ENCODE assay signal across 17 cellular contexts in the genomic region with DNA sequence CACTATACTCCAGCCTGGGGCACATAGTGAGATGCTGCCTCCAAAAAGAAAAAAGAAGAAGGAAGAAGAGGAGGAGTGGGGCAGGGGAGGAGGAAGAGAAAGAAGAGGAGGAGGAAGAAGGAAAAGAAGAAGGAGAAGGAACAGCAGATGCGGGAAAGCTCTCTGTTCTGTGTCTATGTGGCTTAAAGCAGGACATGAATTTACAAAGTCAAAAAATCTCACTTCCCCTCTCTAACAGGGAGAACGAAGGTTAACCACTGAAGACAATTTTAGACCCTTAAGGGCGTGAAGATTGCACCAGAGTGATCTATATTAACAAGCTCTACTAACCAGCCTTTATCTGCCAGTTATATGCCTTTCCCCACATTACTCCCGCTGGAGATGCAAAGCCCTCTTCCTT.
A peak's percentile ranks its signal among the peaks of the same experiment; 100 is the strongest.
DNase-seq lines count a peak whose midpoint lies in the region; ATAC-seq and TF ChIP-seq lines count a peak whose summit lies in the region.
"Had no signal": no experiment of that assay in that cellular context is flagged by ENCODE, and none has a peak within 500 bp of the region (broad histone marks: within the 10 kb centered on the region; RNA-seq: fewer than 3 reads in every experiment).

No MANE protein-coding gene starts in this region.

- H3K36me3 Mint-ChIP-seq in neural progenitor cell = no peaks in the 10 kb centered on the region
- H3K36me3 Mint-ChIP-seq in activated CD8-positive, alpha-beta T cell treated with anti-CD3 and anti-CD28 coated beads, Interleukin-2, amount 10 ng/mL, durations not matched to agents 7 days and 5 days (ENCODE audit: low read depth) = no peaks in the 10 kb centered on the region
- H3K36me3 Mint-ChIP-seq: naive thymus-derived CD8-positive, alpha-beta T cell had no signal

- H3K4me3 ChIP-seq in SJCRH30 (no peak overlapping the region), neural progenitor cell (no peak overlapping the region)
- H3K4me3 ChIP-seq: PC-9, skin epidermis had no signal

- H3K27ac ChIP-seq in SJCRH30 = no peak overlapping the region
- no peak overlapping the region for H3K27ac ChIP-seq in neural progenitor cell
- H3K27ac ChIP-seq: C4-2B, PC-9, skin epidermis had no signal

- H3K27me3 Mint-ChIP-seq in neural progenitor cell (ENCODE audit: insufficient read depth, low read depth) = no peaks in the 10 kb centered on the region
- peaks cover 4% of the 10 kb centered on the region for H3K27me3 Mint-ChIP-seq in activated CD8-positive, alpha-beta T cell treated with anti-CD3 and anti-CD28 coated beads, Interleukin-2, amount 10 ng/mL, durations not matched to agents 7 days and 5 days (ENCODE audit: low read depth)

- H3K4me1 Mint-ChIP-seq in neural progenitor cell = no peaks in the 10 kb centered on the region
- no peaks in the 10 kb centered on the region for H3K4me1 Mint-ChIP-seq in activated CD8-positive, alpha-beta T cell treated with anti-CD3 and anti-CD28 coated beads, Interleukin-2, amount 10 ng/mL, durations not matched to agents 7 days and 5 days (ENCODE audit: low read depth)
- H3K4me1 Mint-ChIP-seq: naive thymus-derived CD8-positive, alpha-beta T cell had no signal

- peak; percentile 86 for ATAC-seq in GM18867 (IDR thresholded peaks at IDR 0.05; ENCODE audit: unreplicated experiment)
- peak; percentile 51 for ATAC-seq in GM21526 (IDR thresholded peaks at IDR 0.05; ENCODE audit: low FRiP score, unreplicated experiment)
- peak; percentile 88 for ATAC-seq in HG03175 (IDR thresholded peaks at IDR 0.05; ENCODE audit: unreplicated experiment)
- ATAC-seq in activated CD8-positive, alpha-beta T cell treated with anti-CD3 and anti-CD28 coated beads, Interleukin-2, amount 10 ng/mL, durations not matched to agents 7 days and 5 days = no peak
- ATAC-seq: HepG2; naive thymus-derived CD8-positive, alpha-beta T cell had no signal

- H3K4me1 ChIP-seq in SJCRH30 = no peaks in the 10 kb centered on the region
- H3K4me1 ChIP-seq in neural progenitor cell = no peaks in the 10 kb centered on the region

- no peak for TF ChIP-seq CTCF in neural progenitor cell (IDR thresholded peaks at IDR 0.05)

- H3K79me2 ChIP-seq in neural progenitor cell (ENCODE audit: low read depth) = no peaks in the 10 kb centered on the region

- CTCF ChIA-PET in activated CD8-positive, alpha-beta T cell treated with anti-CD3 and anti-CD28 coated beads, Interleukin-2, amount 10 ng/mL, durations not matched to agents 7 days and 5 days (lab: Charles Lee) = no interaction called here

- POLR2A ChIA-PET in activated CD8-positive, alpha-beta T cell treated with anti-CD3 and anti-CD28 coated beads, Interleukin-2, amount 10 ng/mL, durations not matched to agents 7 days and 5 days (lab: Charles Lee) = no interaction called here

- no peaks in the 10 kb centered on the region for H3K9me3 Mint-ChIP-seq in neural progenitor cell
- H3K9me3 Mint-ChIP-seq in activated CD8-positive, alpha-beta T cell treated with anti-CD3 and anti-CD28 coated beads, Interleukin-2, amount 10 ng/mL, durations not matched to agents 7 days and 5 days (ENCODE audit: insufficient read depth) = no peaks in the 10 kb centered on the region
- H3K9me3 Mint-ChIP-seq: naive thymus-derived CD8-positive, alpha-beta T cell had no signal

- H3K4me2 ChIP-seq in neural progenitor cell = no peak overlapping the region
- H3K4me2 ChIP-seq: PC-9 had no signal

- H3K36me3 ChIP-seq in SJCRH30 (no peaks in the 10 kb centered on the region), neural progenitor cell (no peaks in the 10 kb centered on the region)

- H4K20me1 ChIP-seq in neural progenitor cell (ENCODE audit: low read depth) = no peaks in the 10 kb centered on the region

- peak; percentile 84 for DNase-seq in SIG-M5 treated with dmso at 0.1 percent for 504 hours (lab: John Stamatoyannopoulos, UW; ENCODE audit: unreplicated experiment)
- DNase-seq in SJCRH30 = no peak
- no peak for DNase-seq in neural progenitor cell (ENCODE audit: low spot score)
- no peak for DNase-seq in activated CD8-positive, alpha-beta T cell treated with anti-CD3 and anti-CD28 coated beads, Interleukin-2, amount 10 ng/mL, durations not matched to agents 7 days and 5 days
- no peak for DNase-seq in NCI-H1048 (lab: John Stamatoyannopoulos, UW)
- DNase-seq: activated T-cell treated with anti-CD3 and anti-CD28 coated beads for 4 hours; anterior cingulate cortex; HCEC 1CT; naive thymus-derived CD8-positive, alpha-beta T cell; NCI-H2029 treated with DMSO at 0.1 percent for 48 hours; PC-9 had no signal

- no peak overlapping the region for H3K9ac ChIP-seq in neural progenitor cell

- no peaks in the 10 kb centered on the region for H3F3A ChIP-seq in neural progenitor cell (ENCODE audit: low read depth)

- no peak overlapping the region for H2AFZ ChIP-seq in neural progenitor cell (replicated peaks)
- H2AFZ ChIP-seq: PC-9 had no signal

- no peaks in the 10 kb centered on the region for H3K9me3 ChIP-seq in SJCRH30 (replicated peaks)
- H3K9me3 ChIP-seq in neural progenitor cell (ENCODE audit: low read depth) = no peaks in the 10 kb centered on the region

- H3K27me3 ChIP-seq in SJCRH30 (no peaks in the 10 kb centered on the region), neural progenitor cell (no peaks in the 10 kb centered on the region)

- no peak overlapping the region for H3K27ac Mint-ChIP-seq in neural progenitor cell
- no peak overlapping the region for H3K27ac Mint-ChIP-seq in activated CD8-positive, alpha-beta T cell treated with anti-CD3 and anti-CD28 coated beads, Interleukin-2, amount 10 ng/mL, durations not matched to agents 7 days and 5 days
- H3K27ac Mint-ChIP-seq: naive thymus-derived CD8-positive, alpha-beta T cell had no signal

- no peak overlapping the region for H3K4me3 Mint-ChIP-seq in neural progenitor cell
- no peak overlapping the region for H3K4me3 Mint-ChIP-seq in activated CD8-positive, alpha-beta T cell treated with anti-CD3 and anti-CD28 coated beads, Interleukin-2, amount 10 ng/mL, durations not matched to agents 7 days and 5 days
- H3K4me3 Mint-ChIP-seq: naive thymus-derived CD8-positive, alpha-beta T cell had no signal
